Comparison of ENCODE assay signal across 10 cellular contexts in genomic region chr10:43197834-43198681, GRCh38. TPM values are rescaled to one million over a fixed set of nuclear protein-coding genes. Genes with fewer than 3 reads are reported as not detected.
DNase-seq lines count a peak whose midpoint lies in the region; ATAC-seq and TF ChIP-seq lines count a peak whose summit lies in the region.
"Had no signal": no experiment of that assay in that cellular context is flagged by ENCODE, and none has a peak within 500 bp of the region (broad histone marks: within the 10 kb centered on the region; RNA-seq: fewer than 3 reads in every experiment).

No MANE protein-coding gene starts in this region.

- no peak overlapping the region for H3K4me3 ChIP-seq in OCI-LY7 (ENCODE audit: low read depth, low read length, poor library complexity, severe bottlenecking)
- H3K4me3 ChIP-seq: gastrocnemius medialis, SK-N-MC had no signal

- H2AFZ ChIP-seq in OCI-LY7 (ENCODE audit: low read length): no peak overlapping the region

- no peaks in the 10 kb centered on the region for H4K20me1 ChIP-seq in OCI-LY7 (ENCODE audit: insufficient read depth, low read length)

- no peak overlapping the region for H3K27ac Mint-ChIP-seq in natural killer cell treated with Interleukin-12 subunit alpha and Interleukin-12 subunit beta and Interleukin-15 and Interleukin-18, amount 100 ng/mL, for 72 hours

- H3K27me3 ChIP-seq in foreskin keratinocyte: no peaks in the 10 kb centered on the region

- no peaks in the 10 kb centered on the region for H3K9me2 ChIP-seq in OCI-LY7 (ENCODE audit: insufficient read depth, low read length)

- H3K9me3 Mint-ChIP-seq in natural killer cell treated with Interleukin-12 subunit alpha and Interleukin-12 subunit beta and Interleukin-15 and Interleukin-18, amount 100 ng/mL, for 72 hours: no peaks in the 10 kb centered on the region

- peak; percentile 6 for ATAC-seq in foreskin keratinocyte
- no peak for ATAC-seq in natural killer cell treated with Interleukin-12 subunit alpha and Interleukin-12 subunit beta and Interleukin-15 and Interleukin-18, amount 100 ng/mL, for 72 hours
- ATAC-seq: gastrocnemius medialis had no signal

- no peaks in the 10 kb centered on the region for H3K79me2 ChIP-seq in OCI-LY7 (ENCODE audit: insufficient read depth, low read depth, low read length)

- BruUV-seq in OCI-LY7 (replicated peaks; lab: Mats Ljungman, UMichigan): no TSS peak

- H3K36me3 Mint-ChIP-seq in natural killer cell treated with Interleukin-12 subunit alpha and Interleukin-12 subunit beta and Interleukin-15 and Interleukin-18, amount 100 ng/mL, for 72 hours: no peaks in the 10 kb centered on the region

- no peak overlapping the region for H3K27ac ChIP-seq in OCI-LY7 (ENCODE audit: low read depth, low read length, poor library complexity, severe bottlenecking)
- no peak overlapping the region for H3K27ac ChIP-seq in foreskin keratinocyte
- H3K27ac ChIP-seq: gastrocnemius medialis, SK-N-MC had no signal

- POLR2A ChIA-PET in OCI-LY7 (lab: Charles Lee): interaction anchor here (1.0 kb wide), 1 partner anchor 19 kb away, joined by 3 read pairs; no protein-coding TSS in a partner anchor

- H3K4me1 ChIP-seq in OCI-LY7 (ENCODE audit: insufficient read depth, low read length, poor library complexity, severe bottlenecking) (no peaks in the 10 kb centered on the region), foreskin keratinocyte (no peaks in the 10 kb centered on the region)
- H3K4me1 ChIP-seq: gastrocnemius medialis had no signal

- no peaks in the 10 kb centered on the region for H3K36me3 ChIP-seq in OCI-LY7 (ENCODE audit: insufficient read depth, low read length)
- H3K36me3 ChIP-seq: gastrocnemius medialis had no signal

- TF ChIP-seq CTCF in OCI-LY7 (conservative IDR thresholded peaks at IDR 0.05; ENCODE audit: low read length): peak; percentile 69
- TF ChIP-seq CTCF in foreskin keratinocyte (conservative IDR thresholded peaks at IDR 0.05): peak; percentile 48

- CTCF ChIA-PET in OCI-LY7 (lab: Charles Lee; ENCODE audit: unreplicated experiment): no interaction called here

- intact Hi-C loops in OCI-LY7 (cut with micrococcal nuclease; ENCODE audit: unreplicated experiment): no loop called here

- peaks cover 5 to 7% of the 10 kb centered on the region in 2 donors for H3K4me1 Mint-ChIP-seq in natural killer cell treated with Interleukin-12 subunit alpha and Interleukin-12 subunit beta and Interleukin-15 and Interleukin-18, amount 100 ng/mL, for 72 hours (ENCODE audit: low read depth in 2 of 2)

- DNase-seq in stimulated activated CD4-positive, alpha-beta T cell treated with anti-CD3 and anti-CD28 coated beads, Interleukin-1b, Interleukin-23, amount 100 ng/mL, for 48 hours: peak; percentile 27
- no peak for DNase-seq in stimulated activated CD4-positive, alpha-beta T cell treated with anti-CD3 and anti-CD28 coated beads, Interleukin-4, amount 100 ng/mL, for 4 hours
- DNase-seq in OCI-LY7 (ENCODE audit: low spot score): peak; percentile 47
- no peak for DNase-seq in foreskin keratinocyte
- no peak for DNase-seq in cortex of kidney (lab: John Stamatoyannopoulos, UW)
- no peak for DNase-seq in epidermal melanocyte (ENCODE audit: insufficient read length, low spot score)
- DNase-seq in NCI-H510A (lab: John Stamatoyannopoulos, UW): no peak
- no peak for DNase-seq in natural killer cell treated with Interleukin-12 subunit alpha and Interleukin-12 subunit beta and Interleukin-15 and Interleukin-18, amount 100 ng/mL, for 72 hours (ENCODE audit: low spot score)

- no peak overlapping the region for H3K4me3 Mint-ChIP-seq in natural killer cell treated with Interleukin-12 subunit alpha and Interleukin-12 subunit beta and Interleukin-15 and Interleukin-18, amount 100 ng/mL, for 72 hours

- H3K9me3 ChIP-seq in OCI-LY7 (ENCODE audit: low read length): no peaks in the 10 kb centered on the region
- H3K9me3 ChIP-seq: gastrocnemius medialis had no signal

- H3K4me2 ChIP-seq in OCI-LY7 (ENCODE audit: low read length): no peak overlapping the region

- H3K27me3 Mint-ChIP-seq in natural killer cell treated with Interleukin-12 subunit alpha and Interleukin-12 subunit beta and Interleukin-15 and Interleukin-18, amount 100 ng/mL, for 72 hours: no peaks in the 10 kb centered on the region

RNA-seq across cellular contexts. Expression of gene CSGALNACT2, which starts 59.8 kb away (rescaled TPM):
- total RNA-seq in OCI-LY7 (2014; rRNA removed; shearing (Covaris generic)): 13.2 and 16.7 TPM in 2 replicates
- total RNA-seq in OCI-LY7 (2022): 33.6 and 38.8 TPM in 2 replicates
- total RNA-seq in foreskin keratinocyte: 12.5 and 13.1 TPM in 2 replicates
- 5.4 TPM in 2 replicates for polyA plus RNA-seq in foreskin keratinocyte
- total RNA-seq in natural killer cell treated with Interleukin-12 subunit alpha and Interleukin-12 subunit beta and Interleukin-15 and Interleukin-18, amount 100 ng/mL, for 72 hours: 10 to 100 TPM; 31.4 to 41.3 TPM

Comparison
In these comparisons a context has a peak if more than half of its experiments do, and no peak if none do; other contexts are left out.
1. DNase-seq: peak in stimulated activated CD4-positive, alpha-beta T cell treated with anti-CD3 and anti-CD28 coated beads, Interleukin-1b, Interleukin-23, amount 100 ng/mL, for 48 hours (single experiment) and OCI-LY7 (single experiment); none in stimulated activated CD4-positive, alpha-beta T cell treated with anti-CD3 and anti-CD28 coated beads, Interleukin-4, amount 100 ng/mL, for 4 hours (0 of 2), foreskin keratinocyte (0 of 2), cortex of kidney (single experiment), epidermal melanocyte (single experiment), NCI-H510A (single experiment) and natural killer cell treated with Interleukin-12 subunit alpha and Interleukin-12 subunit beta and Interleukin-15 and Interleukin-18, amount 100 ng/mL, for 72 hours (single experiment).